24 cellular contexts compared by ENCODE assay signal in genomic region chr3:124582621-124583437, GRCh38.
DNase-seq lines count a peak whose midpoint lies in the region; ATAC-seq and TF ChIP-seq lines count a peak whose summit lies in the region.
"Had no signal": no experiment of that assay in that cellular context is flagged by ENCODE, and none has a peak within 500 bp of the region (broad histone marks: within the 10 kb centered on the region; RNA-seq: fewer than 3 reads in every experiment).

No MANE protein-coding gene starts in this region.

- TF ChIP-seq CTCF in nephron (IDR thresholded peaks at IDR 0.05; ENCODE audit: unreplicated experiment in 3 of 3): no peak

- peak overlapping the region; percentile 60 to 74 (median 61) for H3K4me3 Mint-ChIP-seq in nephron
- H3K4me3 Mint-ChIP-seq: activated CD8-positive, alpha-beta T cell treated with anti-CD3 and anti-CD28 coated beads, Interleukin-2, amount 10 ng/mL, durations not matched to agents 7 days and 5 days had no signal

- peak overlapping the region; percentile 11 for H3K27ac ChIP-seq in caudate nucleus (ENCODE audit: low read depth, low read length)
- H3K27ac ChIP-seq: ascending aorta, SJSA1, spleen, upper lobe of left lung had no signal

- no peaks in the 10 kb centered on the region for H3K36me3 Mint-ChIP-seq in nephron (ENCODE audit: low read depth)
- H3K36me3 Mint-ChIP-seq: CD4-positive, alpha-beta memory T cell had no signal

- peaks cover 34% of the 10 kb centered on the region for H3K4me1 Mint-ChIP-seq in nephron

- DNase-seq in Daoy (ENCODE audit: low read depth) (peak; percentile 30), MV-4-11 (lab: John Stamatoyannopoulos, UW) (peak; percentile 52), caudate nucleus (lab: John Stamatoyannopoulos, UW) (no peak), activated gamma-delta T cell treated with Interleukin-2 at 50 U/mL for 16 hours (no peak), NCI-H1092 treated with DMSO at 0.1 percent for 48 hours (lab: John Stamatoyannopoulos, UW) (no peak)
- DNase-seq in stimulated activated CD4-positive, alpha-beta T cell treated with anti-CD3 and anti-CD28 coated beads, Interleukin-12 subunit alpha, Interleukin-12 subunit beta, amount 100 ng/mL, for 4 hours: no peak
- DNase-seq: activated CD8-positive, alpha-beta T cell treated with anti-CD3 and anti-CD28 coated beads, Interleukin-2, amount 10 ng/mL, durations not matched to agents 7 days and 5 days; activated naive CD4-positive, alpha-beta T cell treated with anti-CD3 and anti-CD28 coated beads, Interleukin-2, amount 50 U/mL, for 16 hours; activated T-cell treated with anti-CD3 and anti-CD28 coated beads, Interleukin-2, amount 50 U/mL, for 4 hours; CD4-positive, alpha-beta memory T cell; cerebellar nuclear complex; effector CD4-positive, alpha-beta T cell; mesendoderm; NCI-H1694; NCI-H774; spleen; T1000; upper lobe of left lung had no signal

- H3K27me3 Mint-ChIP-seq in nephron (ENCODE audit: low read depth): peaks cover 45% of the 10 kb centered on the region

- ATAC-seq in GM21360 (IDR thresholded peaks at IDR 0.05; ENCODE audit: unreplicated experiment): no peak
- ATAC-seq: activated CD4-positive, CD25-positive, alpha-beta regulatory T cell treated with anti-CD3 and anti-CD28 coated beads, Interleukin-2, amount 50 U/mL, for 24 hours; activated CD8-positive, alpha-beta T cell treated with anti-CD3 and anti-CD28 coated beads, Interleukin-2, amount 10 ng/mL, durations not matched to agents 7 days and 5 days; activated T-cell treated with anti-CD3 and anti-CD28 coated beads, Interleukin-2, amount 50 U/mL, for 4 hours; esophagus mucosa had no signal

- H3K9me3 Mint-ChIP-seq in nephron: no peaks in the 10 kb centered on the region
- H3K9me3 Mint-ChIP-seq: activated T-cell treated with anti-CD3 and anti-CD28 coated beads, Interleukin-2, amount 50 U/mL, for 4 hours; CD4-positive, alpha-beta memory T cell had no signal

- H3K27ac Mint-ChIP-seq in nephron: no peak overlapping the region
- H3K27ac Mint-ChIP-seq: activated CD8-positive, alpha-beta T cell treated with anti-CD3 and anti-CD28 coated beads, Interleukin-2, amount 10 ng/mL, durations not matched to agents 7 days and 5 days had no signal

Comparison
In these comparisons a context has a peak if more than half of its experiments do, and no peak if none do; other contexts are left out.
1. DNase-seq: peak in Daoy (single experiment) and MV-4-11 (single experiment); none in caudate nucleus (0 of 61), activated gamma-delta T cell treated with Interleukin-2 at 50 U/mL for 16 hours (single experiment), stimulated activated CD4-positive, alpha-beta T cell treated with anti-CD3 and anti-CD28 coated beads, Interleukin-12 subunit alpha, Interleukin-12 subunit beta, amount 100 ng/mL, for 4 hours (single experiment) and NCI-H1092 treated with DMSO at 0.1 percent for 48 hours (single experiment).